Comparison of ENCODE assay signal across 1 cellular context in genomic region chr5:111948517-111948916, GRCh38.
TF ChIP-seq lines count a peak whose summit lies in the region.

No MANE protein-coding gene starts in this region.

TF ChIP-seq in IMR-90, 13 proteins besides CTCF, POLR2A, EP300 and RAD21 (continued from another document):
- TF ChIP-seq ELK1 (IDR thresholded peaks at IDR 0.05; ENCODE audit: borderline replicate concordance, low read depth, low read length), result no peak
- TF ChIP-seq RCOR1 (IDR thresholded peaks at IDR 0.05; ENCODE audit: insufficient replicate concordance, low read length), result no peak
- peak; percentile 87 for TF ChIP-seq CEBPB (IDR thresholded peaks at IDR 0.05; ENCODE audit: low read depth, low read length)
- peak; percentile 44; the same call in 1 of the 2 replicates for TF ChIP-seq MAFK (IDR thresholded peaks at IDR 0.05; ENCODE audit: low read depth, low read length)
- no peak for TF ChIP-seq RFX5 (IDR thresholded peaks at IDR 0.05; ENCODE audit: low read depth, low read length)
- no peak for TF ChIP-seq CHD1 (IDR thresholded peaks at IDR 0.05; ENCODE audit: low read depth, low read length)
- TF ChIP-seq BHLHE40 (IDR thresholded peaks at IDR 0.05; ENCODE audit: low read depth, low read length), result peak; percentile 24; the same call in 1 of the 2 replicates
- TF ChIP-seq MAZ (IDR thresholded peaks at IDR 0.05; ENCODE audit: borderline replicate concordance, low read depth, low read length), result no peak
- no peak for TF ChIP-seq SMC3 (IDR thresholded peaks at IDR 0.05; ENCODE audit: low read depth, low read length)
- peak; percentile 58; the same call in 1 of the 2 replicates for TF ChIP-seq NFE2L2 (IDR thresholded peaks at IDR 0.05; ENCODE audit: low read depth, low read length)
- TF ChIP-seq FOS (IDR thresholded peaks at IDR 0.05; ENCODE audit: low read depth, low read length), result peak; percentile 92
